Comparison of ENCODE assay signal across 1 cellular context in genomic region chr6:28206527-28207243, GRCh38.
TF ChIP-seq lines count a peak whose summit lies in the region.

No MANE protein-coding gene starts in this region.

TF ChIP-seq in H1, 55 proteins besides CTCF, POLR2A, EP300 and RAD21:
- TF ChIP-seq SP2 (IDR thresholded peaks at IDR 0.05; ENCODE audit: low read length) (no peak), TAF1 (IDR thresholded peaks at IDR 0.05; ENCODE audit: low read depth, low read length) (no peak), TBP (IDR thresholded peaks at IDR 0.05; ENCODE audit: low read depth, low read length) (peak; percentile 14; the same call in 1 of the 2 replicates)
TF ChIP-seq in H1: peak in this region for 1.
